In the genomic region with DNA sequence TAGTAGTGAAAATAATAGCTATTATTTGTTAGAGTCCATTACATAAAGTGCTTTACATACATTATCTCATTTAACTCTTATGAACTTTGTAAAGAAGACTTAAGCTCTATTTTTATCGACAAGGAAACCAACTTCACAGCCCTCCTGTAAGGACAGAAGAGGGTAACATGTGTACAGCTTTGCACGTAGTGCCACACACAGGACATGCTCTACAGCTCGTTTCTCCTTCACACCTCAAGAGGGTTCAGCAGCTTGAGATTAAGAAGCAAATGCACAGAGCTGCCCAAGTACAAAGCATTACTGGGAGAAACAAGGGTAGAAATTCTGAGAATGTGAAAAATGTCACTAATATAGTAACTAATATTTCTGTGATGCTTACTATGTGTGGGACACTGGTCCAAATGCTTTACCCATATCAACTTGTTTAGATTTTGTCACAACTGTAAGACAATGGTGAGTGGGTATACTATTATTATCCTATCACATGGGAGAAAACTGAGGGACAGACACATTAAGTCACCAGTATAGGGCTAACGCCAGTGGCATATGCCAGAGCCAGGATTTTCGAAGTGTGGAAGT, we compare ENCODE assay signal across 32 cellular contexts.
"Had no signal": no experiment of that assay in that cellular context is flagged by ENCODE, and none has a peak within 500 bp of the region (broad histone marks: within the 10 kb centered on the region; RNA-seq: fewer than 3 reads in every experiment).

No MANE protein-coding gene starts in this region.

- H3K36me3 ChIP-seq: adrenal gland, ascending aorta, cardiac muscle cell had no signal

- H3K4me3 ChIP-seq: adrenal gland, ascending aorta, cardiac muscle cell had no signal

- ATAC-seq: activated CD8-positive, alpha-beta T cell treated with anti-CD3 and anti-CD28 coated beads for 36 hours; activated naive CD4-positive, alpha-beta T cell treated with anti-CD3 and anti-CD28 coated beads, Interleukin-2, amount 50 U/mL, for 72 hours; activated T-cell treated with anti-CD3 and anti-CD28 coated beads, Interleukin-2, amount 50 U/mL, for 4 hours; activated T-cell treated with anti-CD3 and anti-CD28 coated beads, Interleukin-2, amount 50 U/mL, for 72 hours; activated T-helper 17 cell treated with anti-CD3 and anti-CD28 coated beads, Interleukin-2, amount 50 U/mL, for 72 hours had no signal

- H3K27ac ChIP-seq: adrenal gland, ascending aorta, cardiac muscle cell, VCaP had no signal

- H3K4me1 ChIP-seq: adrenal gland, ascending aorta had no signal

- H3K27me3 ChIP-seq: adrenal gland, ascending aorta, cardiac muscle cell had no signal

- H3K9me3 ChIP-seq: adrenal gland, ascending aorta had no signal

- DNase-seq: activated B cell treated with CpG ODN at 0.5 μM for 24 hours; activated CD4-positive, alpha-beta memory T cell treated with anti-CD3 and anti-CD28 coated beads for 36 hours; activated CD4-positive, alpha-beta T cell treated with anti-CD3 and anti-CD28 coated beads for 4 hours; activated CD4-positive, alpha-beta T cell treated with anti-CD3 and anti-CD28 coated beads, Interleukin-2, amount 10 ng/mL, durations not matched to agents 24 days and 14 days; activated CD4-positive, alpha-beta T cell treated with anti-CD3 and anti-CD28 coated beads, Interleukin-2, amount 50 U/mL, for 1 hour; activated CD4-positive, alpha-beta T cell treated with anti-CD3 and anti-CD28 coated beads, Interleukin-2, amount 50 U/mL, for 4 hours; activated CD4-positive, CD25-positive, alpha-beta regulatory T cell treated with anti-CD3 and anti-CD28 coated beads, Interleukin-2, amount 50 U/mL, for 72 hours; activated CD8-positive, alpha-beta memory T cell treated with anti-CD3 and anti-CD28 coated beads, Interleukin-2, amount 50 U/mL, for 4 hours; activated CD8-positive, alpha-beta T cell treated with anti-CD3 and anti-CD28 coated beads for 36 hours; activated effector memory CD4-positive, alpha-beta T cell treated with anti-CD3 and anti-CD28 coated beads, Interleukin-2, amount 50 U/mL, for 16 hours; activated gamma-delta T cell treated with Interleukin-2 at 50 U/mL for 16 hours; activated naive CD4-positive, alpha-beta T cell; activated naive CD4-positive, alpha-beta T cell treated with anti-CD3 and anti-CD28 coated beads for 36 hours; activated naive CD4-positive, alpha-beta T cell treated with anti-CD3 and anti-CD28 coated beads, Interleukin-2, amount 50 U/mL, for 16 hours; activated naive CD8-positive, alpha-beta T cell treated with anti-CD3 and anti-CD28 coated beads for 36 hours; activated T-cell treated with anti-CD3 and anti-CD28 coated beads for 4 hours; activated T-cell treated with anti-CD3 and anti-CD28 coated beads, Interleukin-2, amount 50 U/mL, for 1 hour; activated T-cell treated with anti-CD3 and anti-CD28 coated beads, Interleukin-2, amount 50 U/mL, for 4 hours; activated T-cell treated with anti-CD3 and anti-CD28 coated beads, Interleukin-2, amount 50 U/mL, for 72 hours; adrenal gland; amniotic stem cell; anterior cingulate cortex; caudate nucleus; SW 1271; T-helper 1 cell; T-helper 2 cell; T-helper 9 cell had no signal
